Comparison of ENCODE assay signal across 9 cellular contexts in genomic region chr9:77018058-77019009, GRCh38. TPM values are rescaled to one million over a fixed set of nuclear protein-coding genes. Genes with fewer than 3 reads are reported as not detected.
DNase-seq lines count a peak whose midpoint lies in the region; ATAC-seq and TF ChIP-seq lines count a peak whose summit lies in the region.
"Had no signal": no experiment of that assay in that cellular context is flagged by ENCODE, and none has a peak within 500 bp of the region (broad histone marks: within the 10 kb centered on the region; RNA-seq: fewer than 3 reads in every experiment).

No MANE protein-coding gene starts in this region.

- intact Hi-C loops in mammary epithelial cell (cut with micrococcal nuclease), result no loop called here

- in situ Hi-C loops in mammary epithelial cell (cut with MboI; ENCODE audit: low sequenced_read_pairs in 2 of 2), result no loop called here

- H2AFZ ChIP-seq in mammary epithelial cell (ENCODE audit: low read depth, low read length) (peak overlapping the region; percentile 15), osteoblast (ENCODE audit: low read length) (no peak overlapping the region)

- no peaks in the 10 kb centered on the region for H3K36me3 ChIP-seq in HUES48 (ENCODE audit: control insufficient read depth, insufficient read depth, low read length)
- no peaks in the 10 kb centered on the region for H3K36me3 ChIP-seq in mammary epithelial cell (ENCODE audit: insufficient read depth, low read length)
- H3K36me3 ChIP-seq in osteoblast (ENCODE audit: insufficient read depth, low read length), result no peaks in the 10 kb centered on the region

- no peaks in the 10 kb centered on the region for H3K79me2 ChIP-seq in mammary epithelial cell (ENCODE audit: insufficient read depth, low read length)
- no peaks in the 10 kb centered on the region for H3K79me2 ChIP-seq in osteoblast (ENCODE audit: insufficient read depth, low read length)

- H3K4me2 ChIP-seq in mammary epithelial cell (ENCODE audit: insufficient read depth, low read depth, low read length) (peak overlapping the region; percentile 52), osteoblast (ENCODE audit: insufficient read depth, low read length) (no peak overlapping the region)

- dilution Hi-C loops in mammary epithelial cell (cut with HindIII; ENCODE audit: low sequenced_read_pairs), result no loop called here

- peaks cover 4% of the 10 kb centered on the region for H4K20me1 ChIP-seq in mammary epithelial cell (ENCODE audit: insufficient read depth, low read length)
- H4K20me1 ChIP-seq in osteoblast (ENCODE audit: insufficient read depth, low read length), result peaks cover 5% of the 10 kb centered on the region

- no peak for ATAC-seq in HG03159 (IDR thresholded peaks at IDR 0.05; ENCODE audit: unreplicated experiment)
- no peak for ATAC-seq in GM21825 (IDR thresholded peaks at IDR 0.05; ENCODE audit: unreplicated experiment)

- H3K9ac ChIP-seq in HUES48 (ENCODE audit: low read depth, low read length), result no peak overlapping the region
- H3K9ac ChIP-seq in mammary epithelial cell (ENCODE audit: insufficient read depth, low read length), result no peak overlapping the region

- H3K27me3 ChIP-seq in HUES48 (ENCODE audit: control insufficient read depth, insufficient read depth, low read length) (peaks cover 99% of the 10 kb centered on the region), mammary epithelial cell (ENCODE audit: insufficient read depth, low read length) (peaks cover 88% of the 10 kb centered on the region), osteoblast (ENCODE audit: insufficient read depth, low read length) (peaks cover 97% of the 10 kb centered on the region)

- H3K27ac ChIP-seq in HUES48 (ENCODE audit: low read depth, low read length) (no peak overlapping the region), mammary epithelial cell (ENCODE audit: insufficient read depth, low read depth, low read length) (no peak overlapping the region), osteoblast (ENCODE audit: low read depth, low read length) (no peak overlapping the region)

- WGBS in mammary epithelial cell (ENCODE audit: low coverage, missing lambda C conversion rate), result 11% methylated on average over 17 of the region's 71 CpGs

- H3K9me3 ChIP-seq in HUES48 (ENCODE audit: control insufficient read depth, insufficient read depth, low read length), result no peaks in the 10 kb centered on the region
- H3K9me3 ChIP-seq in mammary epithelial cell (replicated peaks; ENCODE audit: insufficient read depth, low read length), result peaks cover 5% of the 10 kb centered on the region
- H3K9me3 ChIP-seq in osteoblast (ENCODE audit: low read depth, low read length), result peaks cover 4% of the 10 kb centered on the region

- peak overlapping the region; percentile 65 for H3K4me3 ChIP-seq in HUES48 (ENCODE audit: low read depth, low read length)
- H3K4me3 ChIP-seq in mammary epithelial cell (replicated peaks in 1 of 3; ENCODE audit: insufficient read depth in 1 of 3, low read depth in 2 of 3, low read length in 3 of 3), result no peak overlapping the region
- no peak overlapping the region for H3K4me3 ChIP-seq in osteoblast (ENCODE audit: insufficient read depth, low read length)

- TF ChIP-seq CTCF in mammary epithelial cell (conservative IDR thresholded peaks at IDR 0.05 in 1 of 2, IDR thresholded peaks at IDR 0.05 in 1 of 2; ENCODE audit: extremely low read depth in 1 of 2, insufficient read depth in 1 of 2, low read depth in 1 of 2, low read length in 2 of 2) (no peak), osteoblast (IDR thresholded peaks at IDR 0.05; ENCODE audit: extremely low read depth, low read depth, low read length) (no peak)

- peak; percentile 40 for DNase-seq in DMS 273 (lab: John Stamatoyannopoulos, UW; ENCODE audit: unreplicated experiment)
- DNase-seq in DMS 273 treated with DMSO at 0.1 percent for 48 hours (lab: John Stamatoyannopoulos, UW), result no peak
- no peak for DNase-seq in mammary epithelial cell
- DNase-seq in osteoblast (ENCODE audit: insufficient read length, low spot score, missing footprints), result peak; percentile 91
- no peak for DNase-seq in HuH-7 (ENCODE audit: low spot score)

- H3K4me1 ChIP-seq in HUES48 (ENCODE audit: control insufficient read depth, insufficient read depth, low read length) (peaks cover 74% of the 10 kb centered on the region), mammary epithelial cell (ENCODE audit: insufficient read depth, low read length) (peaks cover 24% of the 10 kb centered on the region), osteoblast (ENCODE audit: insufficient read depth, low read length) (no peaks in the 10 kb centered on the region)

- CTCF ChIA-PET in mammary epithelial cell (lab: Charles Lee; ENCODE audit: low non-redundant PET), result no interaction called here

- BruUV-seq in mammary epithelial cell (replicated peaks; lab: Mats Ljungman, UMichigan), result no TSS peak

RNA-seq across cellular contexts. Expression of gene FOXB2, which starts 1.1 kb away (rescaled TPM):
- total RNA-seq in mammary epithelial cell (not detected), osteoblast (not detected in 2 replicates)
- polyA plus RNA-seq in mammary epithelial cell, result not detected
- not detected for polyA minus RNA-seq in mammary epithelial cell
- total RNA-seq: A172 had no signal

Comparison
In these comparisons a context has a peak if more than half of its experiments do, and no peak if none do; other contexts are left out.
1. DNase-seq: peak in DMS 273 (single experiment) and osteoblast (single experiment); none in DMS 273 treated with DMSO at 0.1 percent for 48 hours (single experiment), mammary epithelial cell (single experiment) and HuH-7 (single experiment).